In genomic region chrX:37349131-37350033, GRCh38 we compare ENCODE assay signal across 8 cellular contexts. TPM values are rescaled to one million over a fixed set of nuclear protein-coding genes. Genes with fewer than 3 reads are reported as not detected.
DNase-seq lines count a peak whose midpoint lies in the region; ATAC-seq and TF ChIP-seq lines count a peak whose summit lies in the region.

Gene PRRG1 (plus strand): TSS chrX:37349364. CDS start chrX:37406250, 56,886 bp downstream.

- no peak for TF ChIP-seq CTCF in breast epithelium (IDR thresholded peaks at IDR 0.05)
- TF ChIP-seq CTCF in prostate gland (IDR thresholded peaks at IDR 0.05) = no peak

- peak within 1 kb of the TSS; percentile 60 to 89 for H3K27ac ChIP-seq in breast epithelium
- H3K27ac ChIP-seq in iPS DF 6.9 (ENCODE audit: low read length) = no peak within 1 kb of the TSS
- peak within 1 kb of the TSS; percentile 63 to 64 for H3K27ac ChIP-seq in prostate gland

- TF ChIP-seq POLR2A in breast epithelium (IDR thresholded peaks at IDR 0.05) (no peak), prostate gland (IDR thresholded peaks at IDR 0.05) (peak; percentile 49)

- DNase-seq in NCI-H1417 (lab: John Stamatoyannopoulos, UW) = peak; percentile 46 to 88 (median 74)
- DNase-seq in NCI-H1417 treated with DMSO at 0.1 percent for 48 hours (lab: John Stamatoyannopoulos, UW) = no peak
- DNase-seq in NCI-H460 (ENCODE audit: extremely low read depth, low read depth) = peak; percentile 80
- peak; percentile 38 to 62 for DNase-seq in breast epithelium (ENCODE audit: low spot score in 2 of 2)
- DNase-seq in iPS DF 6.9 (ENCODE audit: low read depth, low spot score) = peak; percentile 22
- peak; percentile 64 for DNase-seq in prostate gland (ENCODE audit: low spot score)
- no peak for DNase-seq in OCI-M2 (lab: John Stamatoyannopoulos, UW; ENCODE audit: unreplicated experiment)

- peak within 1 kb of the TSS; percentile 59 to 66 (median 65) for H3K4me3 ChIP-seq in breast epithelium
- H3K4me3 ChIP-seq in iPS DF 6.9 (ENCODE audit: low read length) = peak within 1 kb of the TSS; percentile 98
- peak within 1 kb of the TSS; percentile 45 to 46 for H3K4me3 ChIP-seq in prostate gland

- H3K9me3 ChIP-seq in breast epithelium = no peaks in the 10 kb centered on the region
- H3K9me3 ChIP-seq in iPS DF 6.9 (ENCODE audit: control insufficient read depth, insufficient read depth, low read length) = no peaks in the 10 kb centered on the region
- H3K9me3 ChIP-seq in prostate gland = no peaks in the 10 kb centered on the region

- H3K27me3 ChIP-seq in breast epithelium (peaks cover 0 to 17% of the 10 kb centered on the region in 2 donors), iPS DF 6.9 (ENCODE audit: control insufficient read depth, insufficient read depth, low read length) (no peaks in the 10 kb centered on the region), prostate gland (replicated peaks; ENCODE audit: insufficient read depth) (no peaks in the 10 kb centered on the region)

- intact Hi-C loops in breast epithelium (cut with DNase I; ENCODE audit: low total_unique reads) = no loop called here
- intact Hi-C loops in prostate gland (cut with DNase I) = no loop called here

- no peak for ATAC-seq in HG02678 (IDR thresholded peaks at IDR 0.05; ENCODE audit: unreplicated experiment)

- no CpG with 5 or more reads among the region's 66 CpGs for WGBS in iPS DF 6.9 (ENCODE audit: insufficient coverage, insufficient read length)
- under 1% methylated on average over 39 of the region's 66 CpGs for WGBS in prostate gland

- no peaks in the 10 kb centered on the region for H3K4me1 ChIP-seq in breast epithelium
- H3K4me1 ChIP-seq in iPS DF 6.9 (ENCODE audit: control insufficient read depth, insufficient read depth, low read length) = no peaks in the 10 kb centered on the region
- H3K4me1 ChIP-seq in prostate gland (replicated peaks) = no peaks in the 10 kb centered on the region

- H3K36me3 ChIP-seq in breast epithelium (no peaks in the 10 kb centered on the region), iPS DF 6.9 (ENCODE audit: control insufficient read depth, insufficient read depth, low read length) (no peaks in the 10 kb centered on the region), prostate gland (no peaks in the 10 kb centered on the region)

RNA-seq across cellular contexts. Expression of gene PRRG1, which starts in this region (rescaled TPM):
- total RNA-seq in NCI-H460 (2014; rRNA removed; shearing (Covaris generic)) = 18.9 and 23.1 TPM in 2 replicates
- polyA plus RNA-seq in NCI-H460 (2014; cell fraction: nucleus; rRNA removed) = 10.7 and 15.0 TPM in 2 replicates
- total RNA-seq in breast epithelium (10 to 100 TPM; 12.3 to 15.2 (median 14.7) TPM), prostate gland (1 to 10 TPM; 3.7 to 5.0 TPM)

Comparison
In these comparisons a context has a peak if more than half of its experiments do, and no peak if none do; other contexts are left out.
1. DNase-seq: peak in NCI-H1417 (3 of 3), NCI-H460 (single experiment), breast epithelium (2 of 2), iPS DF 6.9 (single experiment) and prostate gland (single experiment); none in NCI-H1417 treated with DMSO at 0.1 percent for 48 hours (single experiment) and OCI-M2 (single experiment).
2. H3K4me3 ChIP-seq: peak in every context shown above with its lines; median percentile 98 in iPS DF 6.9; 65 in breast epithelium; 46 in prostate gland.